13 cellular contexts compared by ENCODE assay signal in genomic region chr1:35533596-35533995, GRCh38. TPM values are rescaled to one million over a fixed set of nuclear protein-coding genes. Genes with fewer than 3 reads are reported as not detected.
"Had no signal": no experiment of that assay in that cellular context is flagged by ENCODE, and none has a peak within 500 bp of the region (broad histone marks: within the 10 kb centered on the region; RNA-seq: fewer than 3 reads in every experiment).

No MANE protein-coding gene starts in this region.

- H3K27ac Mint-ChIP-seq: activated CD4-positive, alpha-beta T cell treated with anti-CD3 and anti-CD28 coated beads for 36 hours; activated CD8-positive, alpha-beta T cell treated with anti-CD3 and anti-CD28 coated beads for 36 hours; activated T-helper 1 cell treated with anti-CD3 and anti-CD28 coated beads, Interleukin-12 subunit alpha, Interleukin-12 subunit beta, Interleukin-2, Interleukin-4 antibody, amounts not matched to agents 30 ng/mL and 10 ng/mL and 1 ng/mL, durations not matched to agents 14 hours and 24 hours and 36 hours; nephron progenitor cell had no signal

- DNase-seq: activated CD4-positive, alpha-beta T cell treated with anti-CD3 and anti-CD28 coated beads for 36 hours; activated CD8-positive, alpha-beta T cell treated with anti-CD3 and anti-CD28 coated beads for 36 hours; activated naive CD4-positive, alpha-beta T cell; central memory CD4-positive, alpha-beta T cell; cortex of kidney; effector CD8-positive, alpha-beta T cell; left cardiac atrium; nephron progenitor cell; psoas muscle; right lobe of liver; stimulated activated naive CD4-positive, alpha-beta T cell; T1000 had no signal

- H3K4me3 Mint-ChIP-seq: activated CD4-positive, alpha-beta T cell treated with anti-CD3 and anti-CD28 coated beads for 36 hours; activated CD8-positive, alpha-beta T cell treated with anti-CD3 and anti-CD28 coated beads for 36 hours; activated T-helper 1 cell treated with anti-CD3 and anti-CD28 coated beads, Interleukin-12 subunit alpha, Interleukin-12 subunit beta, Interleukin-2, Interleukin-4 antibody, amounts not matched to agents 30 ng/mL and 10 ng/mL and 1 ng/mL, durations not matched to agents 14 hours and 24 hours and 36 hours; nephron progenitor cell had no signal

- H3K27me3 Mint-ChIP-seq: activated CD4-positive, alpha-beta T cell treated with anti-CD3 and anti-CD28 coated beads for 36 hours; activated CD8-positive, alpha-beta T cell treated with anti-CD3 and anti-CD28 coated beads for 36 hours had no signal

RNA-seq across cellular contexts. Expression of gene TFAP2E, which starts 39.5 kb away (rescaled TPM):
- total RNA-seq: psoas muscle had no signal
